2 cellular contexts compared by ENCODE assay signal in the genomic region with DNA sequence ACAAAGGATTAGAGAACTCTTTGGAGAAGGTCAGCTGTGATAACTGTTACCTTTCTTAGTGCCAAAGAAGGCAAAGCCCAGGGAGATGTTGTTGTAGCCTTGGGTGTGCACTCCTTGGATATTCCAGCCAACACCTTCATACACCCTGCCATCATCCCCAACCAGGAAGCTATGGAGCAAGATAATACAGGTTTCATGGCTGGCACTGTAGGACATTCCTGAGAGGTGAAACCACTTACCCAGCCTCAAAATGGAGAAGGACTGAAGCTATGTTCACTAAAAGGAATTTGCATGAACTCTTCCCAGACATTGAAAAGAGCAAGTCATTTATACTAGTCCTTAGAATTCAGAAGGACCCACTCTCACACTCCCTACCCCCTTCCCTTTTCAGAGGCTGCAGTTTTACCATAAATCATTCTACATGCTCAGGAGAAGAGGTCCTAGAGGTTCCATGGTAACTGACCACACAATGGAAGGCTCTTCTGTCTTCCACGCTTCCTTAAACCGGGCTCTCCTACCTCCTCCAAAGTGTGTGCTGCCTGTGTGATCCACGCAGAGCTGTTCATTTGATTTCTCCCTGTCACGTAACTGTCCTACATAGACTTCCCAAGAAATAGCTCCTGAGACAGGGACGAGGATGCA.
TF ChIP-seq lines count a peak whose summit lies in the region.

No MANE protein-coding gene starts in this region.

TF ChIP-seq in K562, 482 proteins besides CTCF, POLR2A, EP300 and RAD21:
- TF ChIP-seq ZNF512 (tag; IDR thresholded peaks at IDR 0.05) (peak; percentile 43), ETS2 (tag; IDR thresholded peaks at IDR 0.05; ENCODE audit: borderline replicate concordance, poor library complexity, severe bottlenecking) (no peak), ETV5 (CRISPR knock-in tag; IDR thresholded peaks at IDR 0.05; ENCODE audit: low read depth) (0 out of 2 replicates have a peak, but pooled peaks have one; percentile 1), RFX1 (IDR thresholded peaks at IDR 0.05) (peak; percentile 45), SPI1 (IDR thresholded peaks at IDR 0.05; ENCODE audit: borderline replicate concordance, low read depth, low read length) (peak; percentile 50; the same call in 1 of the 2 replicates), PKNOX1 (IDR thresholded peaks at IDR 0.05) (peak; percentile 64; the same call in 1 of the 2 replicates), MEIS2 (IDR thresholded peaks at IDR 0.05; ENCODE audit: partially characterized antibody) (peak; percentile 73), TAF7 (tag; IDR thresholded peaks at IDR 0.05) (no peak), RBBP5 (IDR thresholded peaks at IDR 0.05; ENCODE audit: borderline replicate concordance, insufficient read depth, low read length, poor library complexity, severe bottlenecking) (peak; percentile 13), HIVEP1 (CRISPR knock-in tag; IDR thresholded peaks at IDR 0.05) (no peak), RB1 (IDR thresholded peaks at IDR 0.05; ENCODE audit: low read depth) (no peak)

TF ChIP-seq in GM23338, 12 proteins besides CTCF, POLR2A, EP300 and RAD21:
- TF ChIP-seq EZH2 (IDR thresholded peaks at IDR 0.05; ENCODE audit: low read depth, unreplicated experiment) = no peak
- no peak for TF ChIP-seq STAT1 (IDR thresholded peaks at IDR 0.05; ENCODE audit: unreplicated experiment)
- TF ChIP-seq POLR2AphosphoS5 (IDR thresholded peaks at IDR 0.05; ENCODE audit: low read depth) = no peak
- no peak for TF ChIP-seq REST (IDR thresholded peaks at IDR 0.05; ENCODE audit: unreplicated experiment)
- TF ChIP-seq NANOG (IDR thresholded peaks at IDR 0.05; ENCODE audit: borderline replicate concordance) = no peak
